Comparison of ENCODE assay signal across 12 cellular contexts in genomic region chr12:105775351-105775750, GRCh38.
DNase-seq lines count a peak whose midpoint lies in the region; ATAC-seq, FAIRE-seq and TF ChIP-seq lines count a peak whose summit lies in the region.
"Had no signal": no experiment of that assay in that cellular context is flagged by ENCODE, and none has a peak within 500 bp of the region (broad histone marks: within the 10 kb centered on the region; RNA-seq: fewer than 3 reads in every experiment).

No MANE protein-coding gene starts in this region.

- intact Hi-C loops in body of pancreas (cut with DNase I) = no loop called here

- CTCF ChIA-PET in A549 (lab: Yijun Ruan, JAX) = interaction anchor here (1.0 to 2.7 kb wide), 5 partner anchors 10 to 363 kb away, joined by 3 to 9 read pairs (median 4); partner anchors contain the start of gene NUAK1

- H3K9me3 ChIP-seq in A549 = no peaks in the 10 kb centered on the region
- H3K9me3 ChIP-seq in GM23248 (ENCODE audit: low read depth) = no peaks in the 10 kb centered on the region
- H3K9me3 ChIP-seq in astrocyte (ENCODE audit: insufficient read depth, low read depth, low read length) = no peaks in the 10 kb centered on the region
- no peaks in the 10 kb centered on the region for H3K9me3 ChIP-seq in hepatocyte (ENCODE audit: low read depth)
- no peaks in the 10 kb centered on the region for H3K9me3 ChIP-seq in body of pancreas
- no peaks in the 10 kb centered on the region for H3K9me3 ChIP-seq in HAP-1
- H3K9me3 ChIP-seq: neutrophil had no signal

- no peak for TF ChIP-seq EP300 in A549 (IDR thresholded peaks at IDR 0.05)

- no peak for FAIRE-seq in A549 (lab: Jason Lieb, UNC)
- FAIRE-seq in astrocyte (lab: Jason Lieb, UNC) = no peak

- no peak for TF ChIP-seq CTCF in A549 (IDR thresholded peaks at IDR 0.05)
- no peak for TF ChIP-seq CTCF in astrocyte (IDR thresholded peaks at IDR 0.05; ENCODE audit: insufficient read depth, low read depth, low read length)
- TF ChIP-seq CTCF in hepatocyte (IDR thresholded peaks at IDR 0.05; ENCODE audit: poor library complexity) = peak; percentile 24
- TF ChIP-seq CTCF in body of pancreas (IDR thresholded peaks at IDR 0.05) = no peak

- WGBS in A549 (ENCODE audit: missing lambda C conversion rate) = 66% methylated on average over 3 of the region's 3 CpGs
- 38 to 39% methylated on average over 3 of the region's 3 CpGs for WGBS in GM23248 (ENCODE audit: low coverage in 1 of 2, low lambda C conversion rate in 2 of 2, missing lambda C conversion rate in 2 of 2), 2 experiments
- WGBS in hepatocyte (ENCODE audit: low lambda C conversion rate, missing lambda C conversion rate) = 89% methylated on average over 3 of the region's 3 CpGs
- WGBS in body of pancreas, 2 donors = 46 to 55% methylated on average over 3 of the region's 3 CpGs

- DNase-seq in A549 (ENCODE audit: low read depth in 1 of 2, low spot score in 1 of 2) (peak in 1 of 2 experiments; percentile 50), GM23248 (peak; percentile 68), astrocyte (ENCODE audit: low read depth) (peak; percentile 60), hepatocyte (ENCODE audit: low spot score) (no peak), body of pancreas (no peak), iPS-NIHi11 (ENCODE audit: low spot score) (no peak), HAP-1 (ENCODE audit: low spot score in 2 of 2) (no peak)
- DNase-seq: NCI-H1092; stimulated activated naive CD8-positive, alpha-beta T cell treated with anti-CD3 and anti-CD28 coated beads, Interleukin-15, amount 100 ng/mL, for 72 hours had no signal

- H3K4me1 Mint-ChIP-seq in astrocyte (ENCODE audit: low read depth, unreplicated experiment) = no peaks in the 10 kb centered on the region
- H3K4me1 Mint-ChIP-seq: stimulated activated naive CD8-positive, alpha-beta T cell treated with anti-CD3 and anti-CD28 coated beads, Interleukin-15, amount 100 ng/mL, for 72 hours had no signal

- POLR2A ChIA-PET in A549 (lab: Yijun Ruan, JAX) = interaction anchor here (0.9 kb wide), 1 partner anchor 364 kb away, joined by 3 read pairs; the partner anchor contains the start of gene NUAK1

- H3K27me3 ChIP-seq in GM23248 (replicated peaks; ENCODE audit: insufficient read depth) = no peaks in the 10 kb centered on the region
- H3K27me3 ChIP-seq in astrocyte (ENCODE audit: insufficient read depth, low read length) = no peaks in the 10 kb centered on the region
- no peaks in the 10 kb centered on the region for H3K27me3 ChIP-seq in hepatocyte
- H3K27me3 ChIP-seq in body of pancreas = no peaks in the 10 kb centered on the region
- no peaks in the 10 kb centered on the region for H3K27me3 ChIP-seq in HAP-1 (ENCODE audit: low read depth)
- H3K27me3 ChIP-seq: BLaER1 treated with 17β-estradiol and CSF1 and Interleukin-3, amounts not matched to agents 10 nM and 100 nM; neutrophil had no signal

- peak; percentile 43 to 81; a peak in 4 of 6 replicates for ATAC-seq in A549
- ATAC-seq in HG03378 (IDR thresholded peaks at IDR 0.05; ENCODE audit: unreplicated experiment) = no peak
- no peak for ATAC-seq in body of pancreas
- ATAC-seq: stimulated activated naive CD8-positive, alpha-beta T cell treated with anti-CD3 and anti-CD28 coated beads, Interleukin-15, amount 100 ng/mL, for 72 hours had no signal

- no peaks in the 10 kb centered on the region for H3K79me2 ChIP-seq in GM23248 (ENCODE audit: insufficient read depth)
- H3K79me2 ChIP-seq in astrocyte (ENCODE audit: insufficient read depth, low read length) = no peaks in the 10 kb centered on the region
- no peaks in the 10 kb centered on the region for H3K79me2 ChIP-seq in hepatocyte

- H3K27ac ChIP-seq in A549 (no peak overlapping the region), GM23248 (no peak overlapping the region), astrocyte (ENCODE audit: low read depth, low read length) (no peak overlapping the region), hepatocyte (no peak overlapping the region), body of pancreas (no peak overlapping the region)
- H3K27ac ChIP-seq: BLaER1 treated with 17β-estradiol and CSF1 and Interleukin-3, amounts not matched to agents 10 nM and 100 nM; neutrophil had no signal

- H3F3A ChIP-seq in GM23248 (ENCODE audit: insufficient read depth) = no peaks in the 10 kb centered on the region

- no peak overlapping the region for H3K4me2 ChIP-seq in A549
- H3K4me2 ChIP-seq in GM23248 (ENCODE audit: unreplicated experiment) = no peak overlapping the region
- no peak overlapping the region for H3K4me2 ChIP-seq in astrocyte (ENCODE audit: low read length)
- no peak overlapping the region for H3K4me2 ChIP-seq in hepatocyte

- H3K36me3 ChIP-seq in GM23248 (ENCODE audit: low read depth) (no peaks in the 10 kb centered on the region), astrocyte (ENCODE audit: insufficient read depth, low read length) (no peaks in the 10 kb centered on the region), hepatocyte (replicated peaks; ENCODE audit: insufficient read depth, low read depth) (no peaks in the 10 kb centered on the region), body of pancreas (replicated peaks in 1 of 2; ENCODE audit: insufficient read depth in 1 of 2, low read depth in 2 of 2) (no peaks in the 10 kb centered on the region), HAP-1 (replicated peaks) (no peaks in the 10 kb centered on the region)
- H3K36me3 ChIP-seq: BLaER1 treated with 17β-estradiol and CSF1 and Interleukin-3, amounts not matched to agents 10 nM and 100 nM; neutrophil had no signal

- H4K20me1 ChIP-seq in GM23248 (ENCODE audit: insufficient read depth) = no peaks in the 10 kb centered on the region
- H4K20me1 ChIP-seq in astrocyte (ENCODE audit: insufficient read depth, low read length) = no peaks in the 10 kb centered on the region
- H4K20me1 ChIP-seq in hepatocyte (ENCODE audit: insufficient read depth, poor library complexity, severe bottlenecking) = no peaks in the 10 kb centered on the region
- H4K20me1 ChIP-seq: BLaER1 treated with 17β-estradiol and CSF1 and Interleukin-3, amounts not matched to agents 10 nM and 100 nM had no signal

- H3K9me3 Mint-ChIP-seq in astrocyte (ENCODE audit: unreplicated experiment) = no peaks in the 10 kb centered on the region

- TF ChIP-seq POLR2A in A549 (IDR thresholded peaks at IDR 0.05; ENCODE audit: low read length) = no peak
- no peak for TF ChIP-seq POLR2A in body of pancreas (IDR thresholded peaks at IDR 0.05)

- H3K27me3 Mint-ChIP-seq in astrocyte (ENCODE audit: low read depth, unreplicated experiment) = peaks cover 2% of the 10 kb centered on the region

- no peak overlapping the region for H3K4me3 Mint-ChIP-seq in astrocyte (ENCODE audit: unreplicated experiment)
- H3K4me3 Mint-ChIP-seq: stimulated activated naive CD8-positive, alpha-beta T cell treated with anti-CD3 and anti-CD28 coated beads, Interleukin-15, amount 100 ng/mL, for 72 hours had no signal

- H3K4me1 ChIP-seq in A549 (no peaks in the 10 kb centered on the region), GM23248 (ENCODE audit: insufficient read depth) (no peaks in the 10 kb centered on the region), astrocyte (ENCODE audit: insufficient read depth, low read length) (no peaks in the 10 kb centered on the region), hepatocyte (ENCODE audit: insufficient read depth) (no peaks in the 10 kb centered on the region), body of pancreas (no peaks in the 10 kb centered on the region), HAP-1 (peaks cover 2% of the 10 kb centered on the region)

- in situ Hi-C loops in GM23248 (cut with MboI) (no loop called here), HAP-1 (cut with MboI; ENCODE audit: low sequenced_read_pairs) (no loop called here)

- peak; percentile 27 to 48; a peak in 2 of 5 replicates for TF ChIP-seq RAD21 in A549 (conservative IDR thresholded peaks at IDR 0.05 in 1 of 2, IDR thresholded peaks at IDR 0.05 in 1 of 2)

- no peak overlapping the region for H3K27ac Mint-ChIP-seq in astrocyte (ENCODE audit: unreplicated experiment)
- H3K27ac Mint-ChIP-seq: stimulated activated naive CD8-positive, alpha-beta T cell treated with anti-CD3 and anti-CD28 coated beads, Interleukin-15, amount 100 ng/mL, for 72 hours had no signal

- H2AFZ ChIP-seq in GM23248 (no peak overlapping the region), astrocyte (ENCODE audit: low read depth, low read length) (no peak overlapping the region), hepatocyte (no peak overlapping the region)

- H3K36me3 Mint-ChIP-seq in astrocyte (ENCODE audit: low read depth, unreplicated experiment) = peaks cover 2% of the 10 kb centered on the region

- H3K9ac ChIP-seq in GM23248 (no peak overlapping the region), astrocyte (ENCODE audit: low read length) (no peak overlapping the region)
- H3K9ac ChIP-seq: BLaER1 treated with 17β-estradiol and CSF1 and Interleukin-3, amounts not matched to agents 10 nM and 100 nM had no signal

- H3K9me2 ChIP-seq in GM23248 (ENCODE audit: insufficient read depth) (no peaks in the 10 kb centered on the region), hepatocyte (replicated peaks; ENCODE audit: insufficient read depth) (no peaks in the 10 kb centered on the region)

- H3K4me3 ChIP-seq in A549 (no peak overlapping the region), GM23248 (no peak overlapping the region), astrocyte (ENCODE audit: insufficient read depth, low read depth, low read length) (no peak overlapping the region), hepatocyte (no peak overlapping the region), body of pancreas (no peak overlapping the region), HAP-1 (no peak overlapping the region)
- H3K4me3 ChIP-seq: BLaER1 treated with 17β-estradiol and CSF1 and Interleukin-3, amounts not matched to agents 10 nM and 100 nM had no signal

TF ChIP-seq in A549, 52 proteins besides CTCF, POLR2A, EP300 and RAD21 (continues in another document):
- TF ChIP-seq SMC3 (IDR thresholded peaks at IDR 0.05) = peak; percentile 27; the same call in 2 of the 3 replicates

Comparison
In these comparisons a context has a peak if more than half of its experiments do, and no peak if none do; other contexts are left out.
1. ATAC-seq: peak in A549 (2 of 2); none in HG03378 (single experiment) and body of pancreas (single experiment).
2. DNase-seq: peak in GM23248 (single experiment) and astrocyte (single experiment); none in hepatocyte (single experiment), body of pancreas (0 of 4), iPS-NIHi11 (single experiment) and HAP-1 (0 of 2).